Comparison of ENCODE assay signal across 2 cellular contexts in genomic region chr7:116804459-116804858, GRCh38.
TF ChIP-seq lines count a peak whose summit lies in the region.

No MANE protein-coding gene starts in this region.

TF ChIP-seq in HEK293, 187 proteins besides CTCF, POLR2A, EP300 and RAD21:
- TF ChIP-seq MYNN (tag by site-specific recombination; IDR thresholded peaks at IDR 0.05; ENCODE audit: borderline replicate concordance) (peak; percentile 88), ZNF280C (tag by site-specific recombination; IDR thresholded peaks at IDR 0.05) (no peak)

TF ChIP-seq in HepG2, 621 proteins besides CTCF, POLR2A, EP300 and RAD21 (continued from another document):
- TF ChIP-seq ZNF232 (CRISPR knock-in tag; IDR thresholded peaks at IDR 0.05; ENCODE audit: borderline replicate concordance) (no peak), ZNF124 (CRISPR knock-in tag; IDR thresholded peaks at IDR 0.05) (no peak), IKZF5 (CRISPR knock-in tag; IDR thresholded peaks at IDR 0.05) (no peak), HNF4G (IDR thresholded peaks at IDR 0.05; ENCODE audit: borderline replicate concordance, low read depth, low read length) (peak; percentile 50; the same call in 1 of the 2 replicates), HNF4G (CRISPR knock-in tag; IDR thresholded peaks at IDR 0.05; ENCODE audit: borderline replicate concordance, low read depth) (no peak), RNF2 (conservative IDR thresholded peaks at IDR 0.05; ENCODE audit: low read depth) (no peak), RARA (CRISPR knock-in tag; IDR thresholded peaks at IDR 0.05) (peak; percentile 67), RXRB (CRISPR knock-in tag; IDR thresholded peaks at IDR 0.05; ENCODE audit: borderline replicate concordance) (peak; percentile 21; the same call in 1 of the 2 replicates), PPARG (CRISPR knock-in tag; conservative IDR thresholded peaks at IDR 0.05) (peak; percentile 55), PAXIP1 (CRISPR knock-in tag; conservative IDR thresholded peaks at IDR 0.05) (peak; percentile 9; the same call in 1 of the 2 replicates), SOX13 (IDR thresholded peaks at IDR 0.05) (no peak), SOX13 (CRISPR knock-in tag; conservative IDR thresholded peaks at IDR 0.05 in 1 of 2, IDR thresholded peaks at IDR 0.05 in 1 of 2) (0 out of 4 replicates have a peak, but pooled peaks of 1 of the 2 experiments have one; percentile 6), HNF4A (CRISPR knock-in tag; IDR thresholded peaks at IDR 0.05) (peak; percentile 43; the same call in 1 of the 2 replicates)
